ENCODE assay signal across 10 cellular contexts in the genomic region with DNA sequence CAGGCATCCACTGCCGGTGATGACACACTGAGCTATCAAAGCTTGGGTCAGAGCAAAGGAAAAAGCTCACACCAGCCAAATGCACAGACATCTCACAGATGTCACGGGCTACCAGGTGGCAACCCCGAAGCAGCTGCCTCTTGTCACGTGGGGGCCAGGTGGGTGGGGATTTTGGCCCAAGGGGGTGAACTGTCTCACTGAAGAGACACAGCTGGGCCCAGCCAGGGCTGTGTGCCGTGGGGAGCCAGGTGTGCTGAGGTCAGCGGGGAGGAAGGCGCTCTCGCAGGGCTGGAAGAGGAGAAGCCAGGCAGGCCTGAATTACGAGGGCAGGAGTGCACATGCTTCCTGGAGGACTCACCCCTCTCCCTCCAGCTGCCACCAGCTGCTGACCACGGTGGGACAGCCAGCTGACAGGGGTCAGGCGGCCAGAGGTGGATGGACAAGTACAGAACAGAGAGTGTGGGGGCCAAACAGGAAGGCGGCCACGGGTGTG. TPM values are rescaled to one million over a fixed set of nuclear protein-coding genes. Genes with fewer than 3 reads are reported as not detected.
DNase-seq lines count a peak whose midpoint lies in the region; ATAC-seq and TF ChIP-seq lines count a peak whose summit lies in the region.
"Had no signal": no experiment of that assay in that cellular context is flagged by ENCODE, and none has a peak within 500 bp of the region (broad histone marks: within the 10 kb centered on the region; RNA-seq: fewer than 3 reads in every experiment).

No MANE protein-coding gene starts in this region.

- H3K36me3 Mint-ChIP-seq in memory B cell (no peaks in the 10 kb centered on the region), HFFc6 (ENCODE audit: low read depth) (no peaks in the 10 kb centered on the region)
- no peaks in the 10 kb centered on the region for H3K36me3 Mint-ChIP-seq in CD4-positive, alpha-beta T cell (ENCODE audit: low read depth)

- H3K9me3 Mint-ChIP-seq in memory B cell (no peaks in the 10 kb centered on the region), HFFc6 (no peaks in the 10 kb centered on the region)
- no peaks in the 10 kb centered on the region for H3K9me3 Mint-ChIP-seq in CD4-positive, alpha-beta T cell

- no peaks in the 10 kb centered on the region for H3K9me3 ChIP-seq in CD4-positive, alpha-beta T cell (ENCODE audit: control insufficient read depth, low read length)

- intact Hi-C loops in CD4-positive, alpha-beta T cell (cut with DNase I, micrococcal nuclease) = no loop called here

- ATAC-seq in memory B cell (ENCODE audit: low read depth) = peak; percentile 96
- ATAC-seq in CD4-positive, alpha-beta T cell (ENCODE audit: poor library complexity) = no peak
- ATAC-seq in GM19452 (IDR thresholded peaks at IDR 0.05; ENCODE audit: unreplicated experiment) = no peak

- H3K27me3 ChIP-seq in CD4-positive, alpha-beta T cell (ENCODE audit: control insufficient read depth, insufficient read depth, low read length) = no peaks in the 10 kb centered on the region

- no peak overlapping the region for H3K27ac ChIP-seq in CD4-positive, alpha-beta T cell (ENCODE audit: low read depth, low read length)
- H3K27ac ChIP-seq in caudate nucleus (ENCODE audit: low read depth, low read length) = no peak overlapping the region
- H3K27ac ChIP-seq: coronary artery had no signal

- CTCF ChIA-PET in CD4-positive, alpha-beta T cell (lab: Charles Lee) = no interaction called here

- POLR2A ChIA-PET in CD4-positive, alpha-beta T cell (lab: Charles Lee) = no interaction called here

- H3K27ac Mint-ChIP-seq in memory B cell (no peak overlapping the region), HFFc6 (no peak overlapping the region)
- H3K27ac Mint-ChIP-seq in CD4-positive, alpha-beta T cell = no peak overlapping the region

- H3K4me3 Mint-ChIP-seq in memory B cell = no peak overlapping the region
- no peak overlapping the region for H3K4me3 Mint-ChIP-seq in HFFc6
- no peak overlapping the region for H3K4me3 Mint-ChIP-seq in CD4-positive, alpha-beta T cell

- H3K27me3 Mint-ChIP-seq in memory B cell = peaks cover 2% of the 10 kb centered on the region
- H3K27me3 Mint-ChIP-seq in HFFc6 (ENCODE audit: insufficient read depth) = peaks cover 60% of the 10 kb centered on the region
- H3K27me3 Mint-ChIP-seq in CD4-positive, alpha-beta T cell = no peaks in the 10 kb centered on the region

- H3K4me1 Mint-ChIP-seq in memory B cell (peaks cover 13% of the 10 kb centered on the region), HFFc6 (ENCODE audit: low read depth) (peaks cover 12% of the 10 kb centered on the region)
- no peaks in the 10 kb centered on the region for H3K4me1 Mint-ChIP-seq in CD4-positive, alpha-beta T cell (ENCODE audit: low read depth)

- DNase-seq in GM13977 (ENCODE audit: low spot score) (peak; percentile 64), HCEC 1CT (peak; percentile 42), NCI-H2196 treated with DMSO at 0.1 percent for 48 hours (lab: John Stamatoyannopoulos, UW; ENCODE audit: unreplicated experiment) (peak; percentile 74), memory B cell (ENCODE audit: low spot score in 2 of 2) (peak; percentile 34 to 36), HFFc6 (no peak), caudate nucleus (lab: John Stamatoyannopoulos, UW) (no peak)
- DNase-seq in CD4-positive, alpha-beta T cell = no peak
- DNase-seq: activated CD4-positive, CD25-positive, alpha-beta regulatory T cell treated with anti-CD3 and anti-CD28 coated beads, Interleukin-2, amount 50 U/mL, for 72 hours had no signal

- TF ChIP-seq CTCF in GM13977 (IDR thresholded peaks at IDR 0.05; ENCODE audit: extremely low read depth, insufficient read depth, missing control alignments) = no peak
- no peak for TF ChIP-seq CTCF in HFFc6 (IDR thresholded peaks at IDR 0.05)
- TF ChIP-seq CTCF in CD4-positive, alpha-beta T cell (IDR thresholded peaks at IDR 0.05) = no peak

- in situ Hi-C loops in GM13977 (cut with MboI; ENCODE audit: low pct_unique_long_range_greater_than_20kb, low sequenced_read_pairs, unreplicated experiment) = no loop called here

RNA-seq across cellular contexts. Expression of a gene that starts 32.4 kb away (rescaled TPM):
- total RNA-seq in HFFc6 (2021; fragmentation: NEBNext Ultra II Directional; extraction: Animal tissue kit (Norgen Biotek cat#: 25700)) = not detected
- total RNA-seq in CD4-positive, alpha-beta T cell = not detected

Comparison
In these comparisons a context has a peak if more than half of its experiments do, and no peak if none do; other contexts are left out.
1. DNase-seq: peak in GM13977 (single experiment), HCEC 1CT (single experiment), NCI-H2196 treated with DMSO at 0.1 percent for 48 hours (single experiment) and memory B cell (2 of 2); none in HFFc6 (single experiment), CD4-positive, alpha-beta T cell (0 of 10) and caudate nucleus (0 of 61).